ENCODE assay signal across 19 cellular contexts in the genomic region with DNA sequence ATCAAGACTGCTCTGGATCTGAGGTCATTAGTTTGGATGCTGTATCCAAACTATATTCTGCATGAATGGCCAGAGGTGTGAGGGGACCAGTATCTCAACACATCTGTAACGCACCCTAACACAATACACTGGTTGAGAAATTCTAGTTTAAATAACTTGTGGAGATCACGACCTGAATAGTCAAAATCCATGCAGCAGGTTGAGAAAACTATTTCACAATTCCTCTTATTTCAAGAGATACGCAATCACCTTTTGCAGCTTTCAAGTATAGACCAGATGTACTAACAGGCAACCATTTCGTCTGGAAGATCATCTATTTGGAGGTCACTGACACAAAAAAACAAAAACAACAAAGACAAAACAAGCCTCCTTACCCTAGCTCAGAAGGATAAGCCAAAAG. TPM values are rescaled to one million over a fixed set of nuclear protein-coding genes. Genes with fewer than 3 reads are reported as not detected.
A peak's percentile ranks its signal among the peaks of the same experiment; 100 is the strongest.
DNase-seq lines count a peak whose midpoint lies in the region; ATAC-seq and TF ChIP-seq lines count a peak whose summit lies in the region.
"Had no signal": no experiment of that assay in that cellular context is flagged by ENCODE, and none has a peak within 500 bp of the region (broad histone marks: within the 10 kb centered on the region; RNA-seq: fewer than 3 reads in every experiment).

No MANE protein-coding gene starts in this region.

- no peaks in the 10 kb centered on the region for H3K9me3 ChIP-seq in neutrophil

- H3K36me3 Mint-ChIP-seq in activated T-cell treated with anti-CD3 and anti-CD28 coated beads, Interleukin-2, amount 50 U/mL, for 24 hours (ENCODE audit: low read depth), result peaks cover 79% of the 10 kb centered on the region

- no peak for TF ChIP-seq CTCF in neutrophil (IDR thresholded peaks at IDR 0.05)

- H3K27ac ChIP-seq in neutrophil, result peak overlapping the region; percentile 10
- H3K27ac ChIP-seq: SJCRH30 had no signal

- H3K27me3 Mint-ChIP-seq in activated T-cell treated with anti-CD3 and anti-CD28 coated beads, Interleukin-2, amount 50 U/mL, for 24 hours, result no peaks in the 10 kb centered on the region

- H3K4me3 Mint-ChIP-seq in activated T-cell treated with anti-CD3 and anti-CD28 coated beads, Interleukin-2, amount 50 U/mL, for 24 hours, result no peak overlapping the region

- peaks cover 4% of the 10 kb centered on the region for H3K9me3 Mint-ChIP-seq in activated T-cell treated with anti-CD3 and anti-CD28 coated beads, Interleukin-2, amount 50 U/mL, for 24 hours

- H3K27ac Mint-ChIP-seq in activated T-cell treated with anti-CD3 and anti-CD28 coated beads, Interleukin-2, amount 50 U/mL, for 24 hours, result no peak overlapping the region

- H3K4me1 ChIP-seq in neutrophil (ENCODE audit: control insufficient read depth in 1 of 2, insufficient read depth in 1 of 2, low read depth in 1 of 2, low read length in 1 of 2), result peaks cover 22 to 25% of the 10 kb centered on the region in 2 experiments
- H3K4me1 ChIP-seq: SJCRH30 had no signal

- no peak overlapping the region for H3K4me3 ChIP-seq in neutrophil (ENCODE audit: low read depth in 1 of 2, low read length in 1 of 2)
- H3K4me3 ChIP-seq: SJCRH30 had no signal

- peaks cover 5% of the 10 kb centered on the region for H3K36me3 ChIP-seq in neutrophil

- H3K27me3 ChIP-seq in neutrophil, result no peaks in the 10 kb centered on the region
- H3K27me3 ChIP-seq: SJCRH30 had no signal

- peak; percentile 5 for DNase-seq in SIG-M5 treated with dmso at 0.1 percent for 504 hours (lab: John Stamatoyannopoulos, UW; ENCODE audit: unreplicated experiment)
- no peak for DNase-seq in SIG-M5 (lab: John Stamatoyannopoulos, UW)
- no peak for DNase-seq in left lobe of liver (ENCODE audit: low spot score)
- no peak for DNase-seq in retina
- no peak for DNase-seq in activated T-cell treated with anti-CD3 and anti-CD28 coated beads, Interleukin-2, amount 50 U/mL, for 24 hours
- DNase-seq: 8988T, H7, MV-4-11, NCI-H1105, NCI-H1436 treated with DMSO at 0.1 percent for 48 hours, NCI-H187 treated with DMSO at 0.1 percent for 48 hours, NCI-H2107, NCI-H446, NCI-H524 treated with DMSO at 0.1 percent for 48 hours, NCI-H774, SJCRH30 had no signal

- peaks cover 74% of the 10 kb centered on the region for H3K4me1 Mint-ChIP-seq in activated T-cell treated with anti-CD3 and anti-CD28 coated beads, Interleukin-2, amount 50 U/mL, for 24 hours (ENCODE audit: low read depth)

- ATAC-seq in left lobe of liver (peak; percentile 61), GM21528 (IDR thresholded peaks at IDR 0.05; ENCODE audit: low FRiP score, unreplicated experiment) (no peak)
- ATAC-seq: SK-N-SH treated with all-trans-retinoic acid at 6 μM for 48 hours had no signal

RNA-seq across cellular contexts. Expression of a gene that starts 11.1 kb away (rescaled TPM):
- total RNA-seq in left lobe of liver, result 33.6 TPM
